In genomic region chr2:98518106-98518505, GRCh38 we compare ENCODE assay signal across 8 cellular contexts.
DNase-seq lines count a peak whose midpoint lies in the region; ATAC-seq and TF ChIP-seq lines count a peak whose summit lies in the region.

No MANE protein-coding gene starts in this region.

- H3K27ac ChIP-seq in HL-60 (replicated peaks) (no peak overlapping the region), psoas muscle (no peak overlapping the region)

- no peaks in the 10 kb centered on the region for H3K4me1 ChIP-seq in psoas muscle

- peaks cover 0 to 8% of the 10 kb centered on the region in 2 donors for H3K36me3 ChIP-seq in psoas muscle (ENCODE audit: insufficient read depth in 1 of 2, low read depth in 1 of 2)

- no peaks in the 10 kb centered on the region for H3K9me3 ChIP-seq in psoas muscle

- H3K27me3 ChIP-seq in HL-60 (ENCODE audit: insufficient read depth, poor library complexity, severe bottlenecking) (no peaks in the 10 kb centered on the region), psoas muscle (ENCODE audit: insufficient read depth in 3 of 3, low read length in 2 of 3) (no peaks in the 10 kb centered on the region)

- H3K4me1 Mint-ChIP-seq in endothelial cell (ENCODE audit: unreplicated experiment): peaks cover 12% of the 10 kb centered on the region

- ATAC-seq in psoas muscle: peak in 1 of 4 donors; percentile 53
- ATAC-seq in GM21737 (IDR thresholded peaks at IDR 0.05; ENCODE audit: unreplicated experiment): no peak

- H3K27me3 Mint-ChIP-seq in endothelial cell (ENCODE audit: unreplicated experiment): peaks cover 1% of the 10 kb centered on the region

- TF ChIP-seq CTCF in HL-60 (IDR thresholded peaks at IDR 0.05; ENCODE audit: insufficient read depth, low read length) (peak; percentile 48), endothelial cell (IDR thresholded peaks at IDR 0.05; ENCODE audit: unreplicated experiment) (no peak), psoas muscle (IDR thresholded peaks at IDR 0.05) (peak; percentile 9)

- H3K9me3 Mint-ChIP-seq in endothelial cell (ENCODE audit: unreplicated experiment): no peaks in the 10 kb centered on the region

- H3K36me3 Mint-ChIP-seq in endothelial cell (ENCODE audit: low read depth, unreplicated experiment): no peaks in the 10 kb centered on the region

- no peak overlapping the region for H3K4me3 ChIP-seq in HL-60 (replicated peaks; ENCODE audit: insufficient read depth, low read length)
- no peak overlapping the region for H3K4me3 ChIP-seq in psoas muscle

- DNase-seq in ACHN (peak; percentile 33), HL-60 (ENCODE audit: low read depth in 1 of 2, low spot score in 1 of 2) (peak; percentile 46 to 72), endothelial cell (ENCODE audit: low spot score) (peak; percentile 26), psoas muscle (no peak), GM19238 (ENCODE audit: insufficient read length, low spot score) (no peak), NCI-H345 (lab: John Stamatoyannopoulos, UW) (no peak)
- DNase-seq in activated CD4-positive, alpha-beta T cell treated with anti-CD3 and anti-CD28 coated beads for 48 hours: peak; percentile 58

- 69 to 78% (median 76%) methylated on average over 4 of the region's 4 CpGs for WGBS in psoas muscle, 3 donors

- intact Hi-C loops in psoas muscle (cut with DNase I): loop anchor here in 1 of 2 donors (10.0 kb wide), 1 partner anchor 103 kb away; no protein-coding TSS in a partner anchor

- H3K4me3 Mint-ChIP-seq in endothelial cell (ENCODE audit: unreplicated experiment): no peak overlapping the region

- in situ Hi-C loops in ACHN (cut with HindIII; ENCODE audit: low pct_ligation_motif_present, low pct_unique_long_range_greater_than_20kb, low sequenced_read_pairs): no loop called here

- no peak overlapping the region for H3K27ac Mint-ChIP-seq in endothelial cell (ENCODE audit: unreplicated experiment)

Comparison
In these comparisons a context has a peak if more than half of its experiments do, and no peak if none do; other contexts are left out.
1. DNase-seq: peak in ACHN (single experiment), HL-60 (2 of 2), activated CD4-positive, alpha-beta T cell treated with anti-CD3 and anti-CD28 coated beads for 48 hours (single experiment) and endothelial cell (single experiment); none in psoas muscle (0 of 2), GM19238 (single experiment) and NCI-H345 (single experiment).